Comparison of ENCODE assay signal across 1 cellular context in the genomic region with DNA sequence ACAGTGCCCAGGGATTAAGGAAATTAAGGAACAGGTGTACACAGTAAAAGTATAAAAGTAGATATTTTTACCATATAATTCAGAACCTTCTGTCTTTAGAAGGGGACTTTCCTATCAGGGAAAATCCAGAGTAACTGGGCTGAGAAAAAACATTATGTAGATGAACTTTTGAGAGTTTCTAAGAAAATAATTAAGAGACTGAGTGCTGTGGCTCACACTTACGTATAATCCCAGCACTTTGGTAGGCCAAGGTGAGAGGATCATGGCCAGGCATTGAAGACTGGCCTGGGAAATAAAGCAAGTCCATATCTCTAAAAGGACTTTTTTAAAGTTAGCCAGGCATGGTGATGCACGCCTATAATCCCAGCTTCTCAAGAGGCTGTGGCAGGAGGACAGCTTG.
TF ChIP-seq lines count a peak whose summit lies in the region.

No MANE protein-coding gene starts in this region.

TF ChIP-seq in GM12878, 131 proteins besides CTCF, POLR2A, EP300 and RAD21:
- TF ChIP-seq, protein P1, sequence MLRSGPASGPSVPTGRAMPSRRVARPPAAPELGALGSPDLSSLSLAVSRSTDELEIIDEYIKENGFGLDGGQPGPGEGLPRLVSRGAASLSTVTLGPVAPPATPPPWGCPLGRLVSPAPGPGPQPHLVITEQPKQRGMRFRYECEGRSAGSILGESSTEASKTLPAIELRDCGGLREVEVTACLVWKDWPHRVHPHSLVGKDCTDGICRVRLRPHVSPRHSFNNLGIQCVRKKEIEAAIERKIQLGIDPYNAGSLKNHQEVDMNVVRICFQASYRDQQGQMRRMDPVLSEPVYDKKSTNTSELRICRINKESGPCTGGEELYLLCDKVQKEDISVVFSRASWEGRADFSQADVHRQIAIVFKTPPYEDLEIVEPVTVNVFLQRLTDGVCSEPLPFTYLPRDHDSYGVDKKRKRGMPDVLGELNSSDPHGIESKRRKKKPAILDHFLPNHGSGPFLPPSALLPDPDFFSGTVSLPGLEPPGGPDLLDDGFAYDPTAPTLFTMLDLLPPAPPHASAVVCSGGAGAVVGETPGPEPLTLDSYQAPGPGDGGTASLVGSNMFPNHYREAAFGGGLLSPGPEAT (IDR thresholded peaks at IDR 0.05; ENCODE audit: low read depth): 0 out of 2 replicates have a peak, but pooled peaks have one; percentile 30
- TF ChIP-seq CREM (IDR thresholded peaks at IDR 0.05; ENCODE audit: low read depth): no peak
